In the genomic region with DNA sequence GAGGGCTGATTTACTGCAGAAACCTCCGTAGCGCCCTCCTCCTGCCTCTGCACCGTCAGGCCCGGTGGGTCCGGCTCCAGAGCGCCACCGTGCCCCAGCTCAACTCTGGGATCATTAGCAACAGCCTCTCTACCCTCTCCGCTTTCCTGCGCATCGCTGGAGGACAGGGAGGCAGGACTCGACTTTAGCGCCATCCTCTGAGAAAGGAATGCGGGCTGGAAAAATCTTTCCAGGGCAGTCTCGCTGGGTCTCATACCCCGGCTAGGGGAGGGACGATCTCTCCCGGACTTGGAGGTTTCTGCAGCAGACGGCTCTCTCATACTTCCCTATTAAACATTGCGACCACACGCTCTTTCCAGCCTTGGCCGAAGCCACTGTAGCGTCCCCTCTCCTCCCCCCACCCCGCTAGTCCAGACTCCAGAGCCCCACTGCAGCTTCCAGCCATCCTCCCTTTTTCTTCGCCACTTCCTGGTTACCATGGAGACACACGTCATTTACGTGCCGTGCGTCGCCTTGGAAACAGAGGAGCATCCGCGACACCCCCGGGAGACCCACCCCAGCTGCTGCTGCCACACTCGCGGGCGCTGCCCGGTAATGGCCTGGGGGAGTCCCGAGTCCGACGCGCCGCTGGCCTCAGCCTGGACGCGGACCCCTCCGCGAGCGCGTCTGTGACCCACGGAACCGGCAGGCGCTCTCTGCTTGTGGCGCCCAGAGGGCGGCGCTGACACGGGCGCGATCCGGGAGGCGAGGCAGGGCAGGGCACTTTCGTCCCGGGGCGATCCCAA, we compare ENCODE assay signal across 1 cellular context.
TF ChIP-seq lines count a peak whose summit lies in the region.

CCDC184 (plus strand) TSS at position 554 of the 785 bp plus-strand sequence. CDS start 479 bp downstream, outside the sequence.

TF ChIP-seq in K562, 482 proteins besides CTCF, POLR2A, EP300 and RAD21 (continued from another document and continues in another):
- TF ChIP-seq, protein P1, sequence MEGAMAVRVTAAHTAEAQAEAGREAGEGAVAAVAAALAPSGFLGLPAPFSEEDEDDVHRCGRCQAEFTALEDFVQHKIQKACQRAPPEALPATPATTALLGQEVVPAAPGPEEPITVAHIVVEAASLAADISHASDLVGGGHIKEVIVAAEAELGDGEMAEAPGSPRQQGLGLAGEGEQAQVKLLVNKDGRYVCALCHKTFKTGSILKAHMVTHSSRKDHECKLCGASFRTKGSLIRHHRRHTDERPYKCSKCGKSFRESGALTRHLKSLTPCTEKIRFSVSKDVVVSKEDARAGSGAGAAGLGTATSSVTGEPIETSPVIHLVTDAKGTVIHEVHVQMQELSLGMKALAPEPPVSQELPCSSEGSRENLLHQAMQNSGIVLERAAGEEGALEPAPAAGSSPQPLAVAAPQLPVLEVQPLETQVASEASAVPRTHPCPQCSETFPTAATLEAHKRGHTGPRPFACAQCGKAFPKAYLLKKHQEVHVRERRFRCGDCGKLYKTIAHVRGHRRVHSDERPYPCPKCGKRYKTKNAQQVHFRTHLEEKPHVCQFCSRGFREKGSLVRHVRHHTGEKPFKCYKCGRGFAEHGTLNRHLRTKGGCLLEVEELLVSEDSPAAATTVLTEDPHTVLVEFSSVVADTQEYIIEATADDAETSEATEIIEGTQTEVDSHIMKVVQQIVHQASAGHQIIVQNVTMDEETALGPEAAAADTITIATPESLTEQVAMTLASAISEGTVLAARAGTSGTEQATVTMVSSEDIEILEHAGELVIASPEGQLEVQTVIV (CRISPR knock-in tag; IDR thresholded peaks at IDR 0.05; ENCODE audit: borderline replicate concordance): peak; percentile 89
- TF ChIP-seq, protein P2, sequence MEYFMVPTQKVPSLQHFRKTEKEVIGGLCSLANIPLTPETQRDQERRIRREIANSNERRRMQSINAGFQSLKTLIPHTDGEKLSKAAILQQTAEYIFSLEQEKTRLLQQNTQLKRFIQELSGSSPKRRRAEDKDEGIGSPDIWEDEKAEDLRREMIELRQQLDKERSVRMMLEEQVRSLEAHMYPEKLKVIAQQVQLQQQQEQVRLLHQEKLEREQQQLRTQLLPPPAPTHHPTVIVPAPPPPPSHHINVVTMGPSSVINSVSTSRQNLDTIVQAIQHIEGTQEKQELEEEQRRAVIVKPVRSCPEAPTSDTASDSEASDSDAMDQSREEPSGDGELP (CRISPR knock-in tag; IDR thresholded peaks at IDR 0.05; ENCODE audit: borderline replicate concordance): peak; percentile 66; the same call in 1 of the 2 replicates
- peak; percentile 99 for TF ChIP-seq ZNF12 (CRISPR knock-in tag; IDR thresholded peaks at IDR 0.05)
- TF ChIP-seq TSC22D4 (tag; IDR thresholded peaks at IDR 0.05): no peak
- TF ChIP-seq ZNF695 (CRISPR knock-in tag; IDR thresholded peaks at IDR 0.05): no peak
- no peak for TF ChIP-seq ZNF707 (CRISPR knock-in tag; conservative IDR thresholded peaks at IDR 0.05)
- TF ChIP-seq RFX1 (IDR thresholded peaks at IDR 0.05): peak; percentile 97
- TF ChIP-seq RBFOX2 (IDR thresholded peaks at IDR 0.05; ENCODE audit: low read depth, low read length): peak; percentile 31; the same call in 1 of the 2 replicates
- TF ChIP-seq NFYB (IDR thresholded peaks at IDR 0.05; ENCODE audit: extremely low read depth, insufficient read length): no peak
- no peak for TF ChIP-seq ZFPM2 (CRISPR knock-in tag; IDR thresholded peaks at IDR 0.05)
- peak; percentile 82 for TF ChIP-seq CXXC5 (CRISPR knock-in tag; IDR thresholded peaks at IDR 0.05)
- no peak for TF ChIP-seq SMARCB1 (IDR thresholded peaks at IDR 0.05; ENCODE audit: insufficient read length, low read depth)
- 0 out of 2 replicates have a peak, but pooled peaks have one; percentile 4 for TF ChIP-seq SMC3 (conservative IDR thresholded peaks at IDR 0.05; ENCODE audit: insufficient read depth, low read depth, low read length)
- TF ChIP-seq NRF1 (conservative IDR thresholded peaks at IDR 0.05 in 1 of 2, IDR thresholded peaks at IDR 0.05 in 1 of 2): peak; percentile 65 to 71
- TF ChIP-seq ZBTB26 (CRISPR knock-in tag; IDR thresholded peaks at IDR 0.05): no peak
- TF ChIP-seq ZNF764 (CRISPR knock-in tag; IDR thresholded peaks at IDR 0.05; ENCODE audit: low read depth): no peak
- peak; percentile 56; the same call in 1 of the 2 replicates for TF ChIP-seq GABPB1 (CRISPR knock-in tag; IDR thresholded peaks at IDR 0.05)
- TF ChIP-seq PREB (CRISPR knock-in tag; IDR thresholded peaks at IDR 0.05): peak; percentile 68; the same call in 1 of the 2 replicates
- TF ChIP-seq, protein P3, sequence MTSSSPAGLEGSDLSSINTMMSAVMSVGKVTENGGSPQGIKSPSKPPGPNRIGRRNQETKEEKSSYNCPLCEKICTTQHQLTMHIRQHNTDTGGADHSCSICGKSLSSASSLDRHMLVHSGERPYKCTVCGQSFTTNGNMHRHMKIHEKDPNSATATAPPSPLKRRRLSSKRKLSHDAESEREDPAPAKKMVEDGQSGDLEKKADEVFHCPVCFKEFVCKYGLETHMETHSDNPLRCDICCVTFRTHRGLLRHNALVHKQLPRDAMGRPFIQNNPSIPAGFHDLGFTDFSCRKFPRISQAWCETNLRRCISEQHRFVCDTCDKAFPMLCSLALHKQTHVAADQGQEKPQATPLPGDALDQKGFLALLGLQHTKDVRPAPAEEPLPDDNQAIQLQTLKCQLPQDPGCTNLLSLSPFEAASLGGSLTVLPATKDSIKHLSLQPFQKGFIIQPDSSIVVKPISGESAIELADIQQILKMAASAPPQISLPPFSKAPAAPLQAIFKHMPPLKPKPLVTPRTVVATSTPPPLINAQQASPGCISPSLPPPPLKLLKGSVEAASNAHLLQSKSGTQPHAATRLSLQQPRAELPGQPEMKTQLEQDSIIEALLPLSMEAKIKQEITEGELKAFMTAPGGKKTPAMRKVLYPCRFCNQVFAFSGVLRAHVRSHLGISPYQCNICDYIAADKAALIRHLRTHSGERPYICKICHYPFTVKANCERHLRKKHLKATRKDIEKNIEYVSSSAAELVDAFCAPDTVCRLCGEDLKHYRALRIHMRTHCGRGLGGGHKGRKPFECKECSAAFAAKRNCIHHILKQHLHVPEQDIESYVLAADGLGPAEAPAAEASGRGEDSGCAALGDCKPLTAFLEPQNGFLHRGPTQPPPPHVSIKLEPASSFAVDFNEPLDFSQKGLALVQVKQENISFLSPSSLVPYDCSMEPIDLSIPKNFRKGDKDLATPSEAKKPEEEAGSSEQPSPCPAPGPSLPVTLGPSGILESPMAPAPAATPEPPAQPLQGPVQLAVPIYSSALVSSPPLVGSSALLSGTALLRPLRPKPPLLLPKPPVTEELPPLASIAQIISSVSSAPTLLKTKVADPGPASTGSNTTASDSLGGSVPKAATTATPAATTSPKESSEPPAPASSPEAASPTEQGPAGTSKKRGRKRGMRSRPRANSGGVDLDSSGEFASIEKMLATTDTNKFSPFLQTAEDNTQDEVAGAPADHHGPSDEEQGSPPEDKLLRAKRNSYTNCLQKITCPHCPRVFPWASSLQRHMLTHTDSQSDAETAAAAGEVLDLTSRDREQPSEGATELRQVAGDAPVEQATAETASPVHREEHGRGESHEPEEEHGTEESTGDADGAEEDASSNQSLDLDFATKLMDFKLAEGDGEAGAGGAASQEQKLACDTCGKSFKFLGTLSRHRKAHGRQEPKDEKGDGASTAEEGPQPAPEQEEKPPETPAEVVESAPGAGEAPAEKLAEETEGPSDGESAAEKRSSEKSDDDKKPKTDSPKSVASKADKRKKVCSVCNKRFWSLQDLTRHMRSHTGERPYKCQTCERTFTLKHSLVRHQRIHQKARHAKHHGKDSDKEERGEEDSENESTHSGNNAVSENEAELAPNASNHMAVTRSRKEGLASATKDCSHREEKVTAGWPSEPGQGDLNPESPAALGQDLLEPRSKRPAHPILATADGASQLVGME (CRISPR knock-in tag; IDR thresholded peaks at IDR 0.05): peak; percentile 97
- TF ChIP-seq CTBP1 (IDR thresholded peaks at IDR 0.05; ENCODE audit: borderline replicate concordance): peak; percentile 91
- TF ChIP-seq, protein P4, sequence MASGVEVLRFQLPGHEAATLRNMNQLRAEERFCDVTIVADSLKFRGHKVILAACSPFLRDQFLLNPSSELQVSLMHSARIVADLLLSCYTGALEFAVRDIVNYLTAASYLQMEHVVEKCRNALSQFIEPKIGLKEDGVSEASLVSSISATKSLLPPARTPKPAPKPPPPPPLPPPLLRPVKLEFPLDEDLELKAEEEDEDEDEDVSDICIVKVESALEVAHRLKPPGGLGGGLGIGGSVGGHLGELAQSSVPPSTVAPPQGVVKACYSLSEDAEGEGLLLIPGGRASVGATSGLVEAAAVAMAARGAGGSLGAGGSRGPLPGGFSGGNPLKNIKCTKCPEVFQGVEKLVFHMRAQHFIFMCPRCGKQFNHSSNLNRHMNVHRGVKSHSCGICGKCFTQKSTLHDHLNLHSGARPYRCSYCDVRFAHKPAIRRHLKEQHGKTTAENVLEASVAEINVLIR (CRISPR knock-in tag; IDR thresholded peaks at IDR 0.05): 0 out of 2 replicates have a peak, but pooled peaks have one; percentile 29
- 0 out of 2 replicates have a peak, but pooled peaks have one; percentile 39 for TF ChIP-seq SAFB (IDR thresholded peaks at IDR 0.05; ENCODE audit: borderline replicate concordance, low read depth, low read length)
- TF ChIP-seq, protein P5, sequence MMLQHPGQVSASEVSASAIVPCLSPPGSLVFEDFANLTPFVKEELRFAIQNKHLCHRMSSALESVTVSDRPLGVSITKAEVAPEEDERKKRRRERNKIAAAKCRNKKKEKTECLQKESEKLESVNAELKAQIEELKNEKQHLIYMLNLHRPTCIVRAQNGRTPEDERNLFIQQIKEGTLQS (IDR thresholded peaks at IDR 0.05): 0 out of 2 replicates have a peak, but pooled peaks have one; percentile 13
- TF ChIP-seq, protein P5 (CRISPR knock-in tag; conservative IDR thresholded peaks at IDR 0.05): no peak
- TF ChIP-seq CTCFL (IDR thresholded peaks at IDR 0.05; ENCODE audit: borderline replicate concordance, insufficient read depth, low read depth, low read length, poor library complexity, severe bottlenecking): peak; percentile 73
